11 cellular contexts compared by ENCODE assay signal in genomic region chr4:176354884-176355283, GRCh38.
"Had no signal": no experiment of that assay in that cellular context is flagged by ENCODE, and none has a peak within 500 bp of the region (broad histone marks: within the 10 kb centered on the region; RNA-seq: fewer than 3 reads in every experiment).

No MANE protein-coding gene starts in this region.

- H3K4me2 ChIP-seq: KMS-11 had no signal

- FAIRE-seq: H1, H54, HepG2 had no signal

- H3K4me3 ChIP-seq: GM23248 had no signal

- H2AFZ ChIP-seq: GM23248 had no signal

- H3K4me3 Mint-ChIP-seq: H9, HFFc6, IgD-negative memory B cell had no signal

- H3K27me3 Mint-ChIP-seq: IgD-negative memory B cell had no signal

- ATAC-seq: HepG2 had no signal

- H3K27ac Mint-ChIP-seq: H9, HFFc6, IgD-negative memory B cell had no signal

- H3K9ac ChIP-seq: GM23248, KMS-11 had no signal

- DNase-seq: GM23248, H9, HCEC 1CT, HFFc6, KBM-7 had no signal

- H3K27ac ChIP-seq: GM23248, HL-60, KMS-11 had no signal
